ENCODE assay signal across 1 cellular context in the genomic region with DNA sequence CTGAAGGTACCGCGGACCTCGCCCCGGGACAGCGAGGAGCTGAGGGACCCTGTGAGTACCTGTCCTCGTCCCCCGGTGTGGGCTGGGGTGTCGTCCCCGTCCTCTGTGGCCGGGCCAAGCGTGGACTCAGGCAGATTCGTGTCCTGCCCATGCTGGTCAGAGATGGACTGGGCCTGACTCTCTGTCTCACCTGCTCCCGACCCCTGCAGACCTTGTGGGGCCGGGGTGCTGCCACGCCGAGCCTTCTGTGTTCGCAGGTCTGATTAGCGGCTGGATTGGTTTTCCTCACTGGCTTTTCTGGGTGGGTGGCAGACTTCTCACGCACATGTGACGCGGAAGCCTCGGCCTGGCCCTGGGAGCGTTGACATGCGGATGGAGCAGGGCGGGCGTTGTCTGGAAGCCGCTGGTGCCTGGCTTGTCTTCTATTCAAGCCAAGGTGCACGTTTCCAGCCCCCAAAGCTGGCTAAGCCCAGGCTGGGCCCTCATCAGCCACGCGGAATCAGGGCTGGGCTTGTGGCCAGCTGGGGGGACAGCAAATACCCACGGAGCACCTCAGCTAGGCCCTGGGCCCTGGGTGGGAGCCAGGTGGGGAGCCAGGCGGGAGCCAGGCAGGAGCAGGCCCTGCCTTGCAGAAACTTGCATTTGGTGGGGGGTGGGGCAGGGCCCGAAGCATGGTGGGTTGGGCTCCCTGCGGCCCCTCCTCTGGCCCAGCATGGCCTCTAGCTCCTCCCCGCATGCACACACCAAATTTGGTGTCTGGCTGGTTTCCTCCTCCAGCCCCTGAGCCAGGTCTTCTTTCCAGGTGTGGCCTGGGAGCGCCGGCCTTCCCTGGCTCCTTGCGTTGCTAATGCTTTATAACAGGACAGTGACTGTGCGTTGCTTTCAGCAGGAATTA.
TF ChIP-seq lines count a peak whose summit lies in the region.

No MANE protein-coding gene starts in this region.

TF ChIP-seq in HepG2, 621 proteins besides CTCF, POLR2A, EP300 and RAD21:
- no peak for TF ChIP-seq HIVEP1 (CRISPR knock-in tag; IDR thresholded peaks at IDR 0.05)
- TF ChIP-seq ZNF746 (CRISPR knock-in tag; IDR thresholded peaks at IDR 0.05) = no peak
- no peak for TF ChIP-seq U2AF1 (optimal IDR thresholded peaks at IDR 0.05; ENCODE audit: low read depth, low read length)
- no peak for TF ChIP-seq ZNF552 (CRISPR knock-in tag; IDR thresholded peaks at IDR 0.05; ENCODE audit: borderline replicate concordance)
- TF ChIP-seq ZBTB8A (CRISPR knock-in tag; IDR thresholded peaks at IDR 0.05; ENCODE audit: borderline replicate concordance, low read depth) = no peak
- no peak for TF ChIP-seq MEIS2 (CRISPR knock-in tag; IDR thresholded peaks at IDR 0.05)
- TF ChIP-seq ZNF253 (CRISPR knock-in tag; IDR thresholded peaks at IDR 0.05; ENCODE audit: borderline replicate concordance) = no peak
- no peak for TF ChIP-seq HMG20B (CRISPR knock-in tag; conservative IDR thresholded peaks at IDR 0.05)
